Comparison of ENCODE assay signal across 27 cellular contexts in genomic region chr19:15122331-15123030, GRCh38. TPM values are rescaled to one million over a fixed set of nuclear protein-coding genes. Genes with fewer than 3 reads are reported as not detected.
"Had no signal": no experiment of that assay in that cellular context is flagged by ENCODE, and none has a peak within 500 bp of the region (broad histone marks: within the 10 kb centered on the region; RNA-seq: fewer than 3 reads in every experiment).

No MANE protein-coding gene starts in this region.

- H3K9me3 ChIP-seq: body of pancreas, heart left ventricle, lower lobe of right lung, neutrophil, pancreas, right lobe of liver, testis, uterus had no signal

- FAIRE-seq: endometrium, islet of Langerhans, pancreas, small intestine had no signal

- H3K27ac ChIP-seq: body of pancreas, cardiac muscle cell, lower lobe of right lung, neutrophil, pancreas, right lobe of liver, uterus had no signal

- H3K27me3 ChIP-seq: body of pancreas, cardiac muscle cell, heart left ventricle, neutrophil, pancreas, right lobe of liver, testis, uterus had no signal

- H3K27me3 Mint-ChIP-seq: activated B cell treated with CpG ODN at 0.5 μM for 24 hours; naive thymus-derived CD8-positive, alpha-beta T cell had no signal

- H3K9me3 Mint-ChIP-seq: activated B cell treated with CpG ODN at 0.5 μM for 24 hours; naive thymus-derived CD8-positive, alpha-beta T cell; stimulated activated effector memory CD8-positive, alpha-beta T cell treated with anti-CD3 and anti-CD28 coated beads, Interleukin-12 subunit alpha, Interleukin-12 subunit beta, amount 100 ng/mL, for 72 hours; T-helper 1 cell treated with Interleukin-12 subunit alpha and Interleukin-12 subunit beta and Interleukin-4 antibody, amounts not matched to agents 30 μg/mL and 1 μg/mL, for 36 hours had no signal

- ATAC-seq: body of pancreas; heart left ventricle; left colon; lower lobe of right lung; naive thymus-derived CD8-positive, alpha-beta T cell; pancreas; right lobe of liver; stimulated activated effector memory CD8-positive, alpha-beta T cell treated with anti-CD3 and anti-CD28 coated beads, Interleukin-12 subunit alpha, Interleukin-12 subunit beta, amount 100 ng/mL, for 72 hours had no signal

- H3K36me3 ChIP-seq: uterus had no signal

- H3K4me3 Mint-ChIP-seq: activated B cell treated with CpG ODN at 0.5 μM for 24 hours; stimulated activated effector memory CD8-positive, alpha-beta T cell treated with anti-CD3 and anti-CD28 coated beads, Interleukin-12 subunit alpha, Interleukin-12 subunit beta, amount 100 ng/mL, for 72 hours; T-helper 1 cell treated with Interleukin-12 subunit alpha and Interleukin-12 subunit beta and Interleukin-4 antibody, amounts not matched to agents 30 μg/mL and 1 μg/mL, for 36 hours had no signal

- H3K4me3 ChIP-seq: body of pancreas, cardiac muscle cell, lower lobe of right lung, pancreas, right lobe of liver, testis, uterus had no signal

- DNase-seq: activated B cell treated with CpG ODN at 0.5 μM for 24 hours; activated CD4-positive, alpha-beta T cell treated with anti-CD3 and anti-CD28 coated beads for 4 hours; activated CD4-positive, alpha-beta T cell treated with anti-CD3 and anti-CD28 coated beads, Interleukin-2, amount 50 U/mL, for 48 hours; activated naive CD4-positive, alpha-beta T cell treated with Interleukin-2 at 50 U/mL for 16 hours; anterior cingulate cortex; body of pancreas; effector CD4-positive, alpha-beta T cell; left colon; lower lobe of right lung; naive thymus-derived CD8-positive, alpha-beta T cell; small intestine; stimulated activated CD4-positive, alpha-beta T cell treated with anti-CD3 and anti-CD28 coated beads, Interleukin-2, amount 100 ng/mL, for 24 hours; testis; trophoblast cell; uterus had no signal

- H3K27ac Mint-ChIP-seq: activated B cell treated with CpG ODN at 0.5 μM for 24 hours; T-helper 1 cell treated with Interleukin-12 subunit alpha and Interleukin-12 subunit beta and Interleukin-4 antibody, amounts not matched to agents 30 μg/mL and 1 μg/mL, for 36 hours had no signal

- H3K4me1 ChIP-seq: uterus had no signal

RNA-seq across cellular contexts. Expression of gene SYDE1, which starts 15.3 kb away (rescaled TPM):
- total RNA-seq: activated B cell treated with CpG ODN at 0.5 μM for 24 hours had no signal

RNA-seq across cellular contexts. Expression of gene OR1I1, which starts 40.5 kb away (rescaled TPM):
- total RNA-seq: activated B cell treated with CpG ODN at 0.5 μM for 24 hours; body of pancreas; cardiac muscle cell; chondrocyte; epithelial cell of proximal tubule; fibroblast of villous mesenchyme; heart left ventricle; left colon; lower lobe of right lung; naive thymus-derived CD8-positive, alpha-beta T cell; pancreas; right lobe of liver; testis; uterus had no signal
- polyA plus RNA-seq: cardiac muscle cell; heart left ventricle; naive thymus-derived CD8-positive, alpha-beta T cell; pancreas; small intestine had no signal
